In the genomic region with DNA sequence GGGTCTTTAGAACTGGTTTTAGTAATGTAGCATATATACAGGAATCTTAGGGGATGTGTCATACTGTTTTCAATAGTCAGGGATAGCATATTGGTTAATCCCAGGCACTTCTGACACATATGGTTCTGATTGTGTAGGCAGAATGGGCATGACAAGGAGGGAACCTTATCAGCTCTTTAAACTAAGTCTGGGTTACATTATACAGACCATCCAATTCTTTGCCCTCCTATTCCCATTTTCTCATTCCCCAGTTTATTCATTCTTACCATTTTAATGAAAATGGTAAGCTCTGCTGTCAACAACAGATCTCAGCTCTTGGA, we compare ENCODE assay signal across 24 cellular contexts.
DNase-seq lines count a peak whose midpoint lies in the region; TF ChIP-seq lines count a peak whose summit lies in the region.
"Had no signal": no experiment of that assay in that cellular context is flagged by ENCODE, and none has a peak within 500 bp of the region (broad histone marks: within the 10 kb centered on the region; RNA-seq: fewer than 3 reads in every experiment).

No MANE protein-coding gene starts in this region.

- H3K27ac ChIP-seq in tibial artery, result peak overlapping the region; percentile 65 to 72
- H3K27ac ChIP-seq: heart right ventricle, left lung, sigmoid colon had no signal

- H3K9me3 ChIP-seq in adipocyte (ENCODE audit: control insufficient read depth, low read length) (no peaks in the 10 kb centered on the region), tibial artery (no peaks in the 10 kb centered on the region)
- H3K9me3 ChIP-seq: left lung, sigmoid colon had no signal

- H3K4me1 ChIP-seq in adipocyte (ENCODE audit: control insufficient read depth, insufficient read depth, low read length), result no peaks in the 10 kb centered on the region
- H3K4me1 ChIP-seq in tibial artery, result peaks cover 0 to 65% (median 5%) of the 10 kb centered on the region in 4 donors
- H3K4me1 ChIP-seq: left lung had no signal

- intact Hi-C loops in tibial artery (cut with DNase I; ENCODE audit: low total_unique reads), result no loop called here

- no peaks in the 10 kb centered on the region for H3K36me3 ChIP-seq in adipocyte (ENCODE audit: control insufficient read depth, insufficient read depth, low read length, severe bottlenecking)
- no peaks in the 10 kb centered on the region for H3K36me3 ChIP-seq in tibial artery
- H3K36me3 ChIP-seq: heart right ventricle, left lung, sigmoid colon had no signal

- no peak overlapping the region for H3K9ac ChIP-seq in adipocyte (ENCODE audit: low read length)

- TF ChIP-seq CTCF in HFF-Myc (IDR thresholded peaks at IDR 0.05; ENCODE audit: low read depth, low read length, missing control alignments), result no peak
- no peak for TF ChIP-seq CTCF in fibroblast of villous mesenchyme (IDR thresholded peaks at IDR 0.05; ENCODE audit: insufficient read depth, low read depth, low read length)
- no peak for TF ChIP-seq CTCF in tibial artery (IDR thresholded peaks at IDR 0.05)

- DNase-seq in HFF-Myc (ENCODE audit: extremely low read depth, low read depth), result peak; percentile 36
- peak; percentile 77 for DNase-seq in adipocyte (ENCODE audit: low read depth)
- DNase-seq in fibroblast of villous mesenchyme (ENCODE audit: low read depth), result peak; percentile 42
- no peak for DNase-seq in tibial artery
- no peak for DNase-seq in anterior cingulate cortex (lab: John Stamatoyannopoulos, UW)
- DNase-seq in A172 (ENCODE audit: low spot score), result no peak
- DNase-seq in germinal center (ENCODE audit: low spot score), result no peak
- DNase-seq: activated CD4-positive, alpha-beta T cell treated with anti-CD3 and anti-CD28 coated beads for 1 hour; activated CD8-positive, alpha-beta T cell treated with anti-CD3 and anti-CD28 coated beads, Interleukin-2, amount 10 ng/mL, durations not matched to agents 7 days and 5 days; activated naive CD4-positive, alpha-beta T cell; activated T-cell treated with anti-CD3 and anti-CD28 coated beads, Interleukin-2, amount 50 U/mL, for 1 hour; amniotic stem cell; central memory CD4-positive, alpha-beta T cell; effector CD8-positive, alpha-beta T cell; heart right ventricle; left lung; midbrain; NCI-H1092 treated with DMSO at 0.1 percent for 48 hours; NCI-H1930; NCI-H345; NCI-H82; sigmoid colon; stimulated activated naive B cell treated with anti-CD40 and anti-IgM and Interleukin-4, amounts not matched to agents 10 μg/mL and 1 μg/mL and 100 μg/mL, for 72 hours had no signal

- H3K27me3 ChIP-seq in adipocyte (replicated peaks; ENCODE audit: control insufficient read depth, insufficient read depth, low read length) (no peaks in the 10 kb centered on the region), tibial artery (no peaks in the 10 kb centered on the region)
- H3K27me3 ChIP-seq: heart right ventricle, left lung, sigmoid colon had no signal

- H3K4me3 ChIP-seq in HFF-Myc (replicated peaks; ENCODE audit: low read depth, low read length) (no peak overlapping the region), adipocyte (ENCODE audit: low read length) (no peak overlapping the region), fibroblast of villous mesenchyme (ENCODE audit: low read depth, low read length) (no peak overlapping the region), tibial artery (no peak overlapping the region)
- H3K4me3 ChIP-seq: GM23338, heart right ventricle, left lung, sigmoid colon had no signal

Comparison
In these comparisons a context has a peak if more than half of its experiments do, and no peak if none do; other contexts are left out.
1. DNase-seq: peak in HFF-Myc (single experiment), adipocyte (single experiment) and fibroblast of villous mesenchyme (single experiment); none in tibial artery (0 of 2), anterior cingulate cortex (0 of 58), A172 (single experiment) and germinal center (single experiment).